28 cellular contexts compared by ENCODE assay signal in genomic region chr1:83118472-83118871, GRCh38.
"Had no signal": no experiment of that assay in that cellular context is flagged by ENCODE, and none has a peak within 500 bp of the region (broad histone marks: within the 10 kb centered on the region; RNA-seq: fewer than 3 reads in every experiment).

No MANE protein-coding gene starts in this region.

- H3K4me3 ChIP-seq: colonic mucosa, coronary artery, dorsolateral prefrontal cortex, esophagus muscularis mucosa, esophagus squamous epithelium, gastrocnemius medialis, gastroesophageal sphincter, heart left ventricle, heart right ventricle had no signal

- H3K36me3 ChIP-seq: colonic mucosa, esophagus muscularis mucosa, esophagus squamous epithelium, gastrocnemius medialis, gastroesophageal sphincter, heart left ventricle, heart right ventricle had no signal

- H3K9me3 Mint-ChIP-seq: endodermal cell had no signal

- H3K27me3 Mint-ChIP-seq: dendritic cell treated with granulocyte-macrophage colony-stimulating factor and Interleukin-4, amounts not matched to agents 40 ng/mL and 50 ng/mL, for 4 days; effector memory CD8-positive, alpha-beta T cell had no signal

- ATAC-seq: effector memory CD8-positive, alpha-beta T cell; esophagus mucosa; gastrocnemius medialis; gastroesophageal sphincter; heart left ventricle; heart right ventricle had no signal

- H3K27ac ChIP-seq: colonic mucosa, coronary artery, dorsolateral prefrontal cortex, epithelial cell of prostate, esophagus muscularis mucosa, esophagus squamous epithelium, gastrocnemius medialis, gastroesophageal sphincter, heart left ventricle, heart right ventricle had no signal

- H3K4me3 Mint-ChIP-seq: dendritic cell treated with granulocyte-macrophage colony-stimulating factor and Interleukin-4, amounts not matched to agents 40 ng/mL and 50 ng/mL, for 4 days; effector memory CD8-positive, alpha-beta T cell; endodermal cell had no signal

- H3K4me1 ChIP-seq: colonic mucosa, esophagus muscularis mucosa, esophagus squamous epithelium, gastrocnemius medialis, gastroesophageal sphincter, heart left ventricle, heart right ventricle had no signal

- DNase-seq: colonic mucosa; cortex of kidney; dermis blood vessel endothelial cell; dorsolateral prefrontal cortex; effector CD4-positive, alpha-beta T cell; effector CD8-positive, alpha-beta T cell; effector memory CD4-positive, alpha-beta T cell; effector memory CD8-positive, alpha-beta T cell; endodermal cell; erythroblast; esophagus squamous epithelium; foreskin fibroblast; foreskin melanocyte; gastrocnemius medialis; glutamatergic neuron; head of caudate nucleus; heart left ventricle; heart right ventricle had no signal

- H3K27ac Mint-ChIP-seq: dendritic cell treated with granulocyte-macrophage colony-stimulating factor and Interleukin-4, amounts not matched to agents 40 ng/mL and 50 ng/mL, for 4 days; effector memory CD8-positive, alpha-beta T cell; endodermal cell had no signal

- H3K27me3 ChIP-seq: colonic mucosa, dorsolateral prefrontal cortex, esophagus muscularis mucosa, esophagus squamous epithelium, gastrocnemius medialis, gastroesophageal sphincter, heart left ventricle, heart right ventricle had no signal

- FAIRE-seq: colon, endometrium, endothelial cell of umbilical vein, frontal cortex had no signal
